ENCODE assay signal across 29 cellular contexts in the genomic region with DNA sequence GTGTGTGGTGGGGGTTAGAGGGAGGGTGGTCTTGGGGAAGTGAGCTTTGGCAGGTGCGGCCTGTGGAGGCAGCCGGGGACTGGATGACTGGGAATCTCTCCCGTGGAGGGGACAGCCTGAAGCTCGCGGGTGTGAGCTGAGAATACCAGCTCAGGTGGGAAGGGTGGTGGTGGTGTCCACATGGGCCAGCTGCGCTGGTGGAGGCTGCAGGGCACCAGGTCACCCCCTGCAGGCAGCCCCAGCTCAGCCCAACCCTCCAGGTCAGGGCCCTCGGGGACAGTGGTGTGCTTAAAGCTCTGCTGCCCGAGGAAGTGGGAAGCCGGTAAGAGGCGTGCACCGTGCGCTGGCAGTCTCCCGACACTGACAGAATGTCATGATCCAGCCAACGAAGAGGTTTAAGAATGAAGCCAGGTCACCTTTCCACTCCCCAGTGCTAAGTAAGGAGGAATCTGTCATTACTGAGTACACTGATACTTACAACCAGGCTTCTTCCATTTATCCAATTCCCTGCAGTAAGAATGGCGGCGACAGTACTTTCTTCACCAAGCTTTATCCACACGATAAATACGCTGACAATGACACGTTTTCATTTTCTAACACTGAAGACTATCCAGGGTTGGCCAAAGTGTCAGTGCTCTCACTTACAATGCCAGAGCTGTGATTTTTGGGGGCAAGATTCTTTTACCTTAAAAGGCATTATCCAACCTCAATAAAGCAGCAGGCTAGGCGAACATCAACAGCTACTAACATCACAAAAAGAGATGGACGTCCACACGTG. TPM values are rescaled to one million over a fixed set of nuclear protein-coding genes. Genes with fewer than 3 reads are reported as not detected.
DNase-seq lines count a peak whose midpoint lies in the region; ATAC-seq, FAIRE-seq and TF ChIP-seq lines count a peak whose summit lies in the region.
"Had no signal": no experiment of that assay in that cellular context is flagged by ENCODE, and none has a peak within 500 bp of the region (broad histone marks: within the 10 kb centered on the region; RNA-seq: fewer than 3 reads in every experiment).

No MANE protein-coding gene starts in this region.

- DNase-seq in IMR-90 (no peak), kidney (peak; percentile 48), neural progenitor cell (ENCODE audit: low spot score) (no peak), GM19238 (ENCODE audit: insufficient read length, low spot score) (no peak), cortex of kidney (lab: John Stamatoyannopoulos, UW) (no peak), NCI-H524 treated with DMSO at 0.1 percent for 48 hours (lab: John Stamatoyannopoulos, UW) (no peak)
- DNase-seq: AML-193; C1 segment of cervical spinal cord; CD4-positive, alpha-beta memory T cell; COR-L47; DMS 273 treated with DMSO at 0.1 percent for 48 hours; DMS79; EL; GDM1; KG1; MG63; NCI-H1694 treated with DMSO at 0.1 percent for 48 hours; NCI-H2081; NCI-H2227 treated with DMSO at 0.1 percent for 48 hours; NCI-H69; SHP77 had no signal

- in situ Hi-C loops in IMR-90 (cut with MboI; ENCODE audit: low sequenced_read_pairs), result loop anchor here (25.0 kb wide), 1 partner anchor 435 kb away; no protein-coding TSS in a partner anchor

- no peak overlapping the region for H2AK9ac ChIP-seq in IMR-90 (replicated peaks; ENCODE audit: low read depth, low read length, poor library complexity)

- no peak overlapping the region for H3K23ac ChIP-seq in IMR-90 (ENCODE audit: low read depth, low read length)

- H2BK120ac ChIP-seq in IMR-90 (ENCODE audit: low read depth, low read length), result no peak overlapping the region

- H3K4me2 ChIP-seq in BLaER1, result peak overlapping the region; percentile 36
- H3K4me2 ChIP-seq in IMR-90 (ENCODE audit: low read depth, low read length), result no peak overlapping the region
- no peak overlapping the region for H3K4me2 ChIP-seq in neural progenitor cell

- TF ChIP-seq POLR2A in IMR-90 (IDR thresholded peaks at IDR 0.05; ENCODE audit: low read depth, low read length), result no peak

- 67% methylated on average over 6 of the region's 22 CpGs; no CpG with 5 or more reads in 1 of the 2 experiments for WGBS in IMR-90 (ENCODE audit: extremely low coverage in 2 of 2, insufficient read length in 1 of 2), 2 experiments

- H4K20me1 ChIP-seq in BLaER1, result 0 out of 2 replicates have a peak, but pooled peaks cover 7% of the 10 kb centered on the region
- peaks cover 5% of the 10 kb centered on the region; the same call in 1 of the 2 replicates for H4K20me1 ChIP-seq in IMR-90 (ENCODE audit: insufficient read depth, low read length)
- H4K20me1 ChIP-seq in neural progenitor cell (ENCODE audit: low read depth), result peaks cover 4% of the 10 kb centered on the region

- no peaks in the 10 kb centered on the region for H3K9me3 Mint-ChIP-seq in neural progenitor cell
- H3K9me3 Mint-ChIP-seq: CD4-positive, alpha-beta memory T cell had no signal

- FAIRE-seq in kidney (lab: Jason Lieb, UNC), result no peak
- FAIRE-seq: A204.1, GM12878, H54 had no signal

- H3K4me3 Mint-ChIP-seq in neural progenitor cell, result no peak overlapping the region
- H3K4me3 Mint-ChIP-seq: CD4-positive, alpha-beta memory T cell had no signal

- no peak overlapping the region for H2BK15ac ChIP-seq in IMR-90 (ENCODE audit: low read depth, low read length)

- H3K27ac ChIP-seq in BLaER1, result 0 out of 2 replicates have a peak overlapping the region, but pooled peaks have one; percentile 35
- no peak overlapping the region for H3K27ac ChIP-seq in IMR-90 (ENCODE audit: insufficient read depth, low read length)
- no peak overlapping the region for H3K27ac ChIP-seq in kidney (ENCODE audit: low read depth in 2 of 2, low read length in 2 of 2)
- no peak overlapping the region for H3K27ac ChIP-seq in neural progenitor cell
- H3K27ac ChIP-seq: RWPE1, SK-N-MC had no signal

- no peak overlapping the region for H4K8ac ChIP-seq in IMR-90 (ENCODE audit: low read depth in 2 of 2, low read length in 2 of 2)

- H2BK5ac ChIP-seq in IMR-90 (ENCODE audit: low read depth, low read length, poor library complexity, severe bottlenecking), result no peak overlapping the region

- POLR2A ChIA-PET in IMR-90 (lab: Charles Lee; ENCODE audit: unreplicated experiment), result no interaction called here

- no peak overlapping the region for H4K91ac ChIP-seq in IMR-90 (ENCODE audit: insufficient read depth, low read depth, low read length)

- no peaks in the 10 kb centered on the region for H3F3A ChIP-seq in neural progenitor cell (ENCODE audit: low read depth)

- H3K9ac ChIP-seq in BLaER1 (no peak overlapping the region), IMR-90 (ENCODE audit: low read depth, low read length) (no peak overlapping the region), kidney (ENCODE audit: low read length in 2 of 2) (no peak overlapping the region), neural progenitor cell (no peak overlapping the region)

- H3K27ac Mint-ChIP-seq in neural progenitor cell, result peak overlapping the region; percentile 66
- H3K27ac Mint-ChIP-seq: CD4-positive, alpha-beta memory T cell had no signal

- CTCF ChIA-PET in IMR-90 (lab: Yijun Ruan, JAX), result no interaction called here

- peak overlapping the region; percentile 71 for H2AFZ ChIP-seq in IMR-90 (replicated peaks; ENCODE audit: low read length, poor library complexity)
- no peak overlapping the region for H2AFZ ChIP-seq in neural progenitor cell (replicated peaks)

- BruUV-seq in IMR-90 (replicated peaks; lab: Mats Ljungman, UMichigan), result no TSS peak

- peaks cover 31% of the 10 kb centered on the region for H3K4me1 ChIP-seq in BLaER1
- no peaks in the 10 kb centered on the region; the same call in 1 of the 2 replicates for H3K4me1 ChIP-seq in IMR-90 (ENCODE audit: control insufficient read depth, insufficient read depth, low read length)
- H3K4me1 ChIP-seq in kidney (ENCODE audit: control insufficient read depth in 1 of 2, insufficient read depth in 1 of 2, low read depth in 1 of 2, low read length in 2 of 2), result no peaks in the 10 kb centered on the region
- peaks cover 6% of the 10 kb centered on the region for H3K4me1 ChIP-seq in neural progenitor cell

- dilution Hi-C loops in IMR-90 (cut with HindIII; ENCODE audit: low sequenced_read_pairs, unreplicated experiment), result no loop called here

- H3K4me3 ChIP-seq in BLaER1 (no peak overlapping the region), IMR-90 (ENCODE audit: insufficient read depth, low read depth, low read length) (no peak overlapping the region), kidney (ENCODE audit: low read length in 2 of 2) (no peak overlapping the region), neural progenitor cell (no peak overlapping the region)
- H3K4me3 ChIP-seq: GM12878, MG63, SK-N-MC had no signal

- no peak overlapping the region for H4K5ac ChIP-seq in IMR-90 (ENCODE audit: low read depth, low read length)

- peaks cover 38% of the 10 kb centered on the region; the same call in 1 of the 2 replicates for H3K36me3 ChIP-seq in BLaER1
- peaks cover 7% of the 10 kb centered on the region; the same call in 1 of the 2 replicates for H3K36me3 ChIP-seq in IMR-90 (ENCODE audit: control insufficient read depth, insufficient read depth, low read length)
- H3K36me3 ChIP-seq in kidney (ENCODE audit: control insufficient read depth in 1 of 2, insufficient read depth in 2 of 2, low read length in 2 of 2), result peaks cover 2 to 7% of the 10 kb centered on the region in 2 donors
- no peaks in the 10 kb centered on the region for H3K36me3 ChIP-seq in neural progenitor cell
- H3K36me3 ChIP-seq: MG63 had no signal

- no peak overlapping the region for H3K14ac ChIP-seq in IMR-90 (replicated peaks; ENCODE audit: low read depth, low read length)

- H3K27me3 ChIP-seq in BLaER1 (no peaks in the 10 kb centered on the region), IMR-90 (ENCODE audit: control insufficient read depth, insufficient read depth, low read length) (no peaks in the 10 kb centered on the region), neural progenitor cell (no peaks in the 10 kb centered on the region)
- H3K27me3 ChIP-seq: MG63 had no signal

- TF ChIP-seq CTCF in IMR-90 (conservative IDR thresholded peaks at IDR 0.05; ENCODE audit: low read depth, low read length) (no peak), kidney (IDR thresholded peaks at IDR 0.05; ENCODE audit: borderline replicate concordance, extremely low read depth, insufficient read depth) (no peak), neural progenitor cell (IDR thresholded peaks at IDR 0.05) (no peak)

- H3K9me3 ChIP-seq in BLaER1 (no peaks in the 10 kb centered on the region), IMR-90 (ENCODE audit: control insufficient read depth, insufficient read depth, low read length) (no peaks in the 10 kb centered on the region), kidney (ENCODE audit: control insufficient read depth in 1 of 2, low read length in 2 of 2) (no peaks in the 10 kb centered on the region), neural progenitor cell (ENCODE audit: low read depth) (no peaks in the 10 kb centered on the region)
- H3K9me3 ChIP-seq: MG63 had no signal

- no peak for TF ChIP-seq RAD21 in IMR-90 (IDR thresholded peaks at IDR 0.05; ENCODE audit: low read length)

- H3K18ac ChIP-seq in IMR-90 (ENCODE audit: low read depth, low read length), result no peak overlapping the region

- H3K79me2 ChIP-seq in neural progenitor cell (ENCODE audit: low read depth), result no peaks in the 10 kb centered on the region

- H3K9me1 ChIP-seq in IMR-90 (ENCODE audit: insufficient read depth, low read length), result peaks cover 3% of the 10 kb centered on the region; the same call in 1 of the 2 replicates

- peaks cover 4 to 21% of the 10 kb centered on the region in 2 experiments; a peak in 3 of 4 replicates for H3K79me1 ChIP-seq in IMR-90 (ENCODE audit: low read depth in 1 of 2, low read length in 2 of 2)

- intact Hi-C loops in IMR-90 (cut with micrococcal nuclease) (no loop called here), kidney (cut with DNase I) (no loop called here)

- no peak for ATAC-seq in IMR-90 (ENCODE audit: low read depth)
- ATAC-seq in HG03469 (IDR thresholded peaks at IDR 0.05; ENCODE audit: unreplicated experiment), result no peak
- ATAC-seq: GM12878, Panc1 had no signal

- peaks cover 5% of the 10 kb centered on the region for H3K36me3 Mint-ChIP-seq in neural progenitor cell

- no peak overlapping the region for H3K4ac ChIP-seq in IMR-90 (ENCODE audit: low read depth, low read length)

- H3K4me1 Mint-ChIP-seq in neural progenitor cell, result peaks cover 8% of the 10 kb centered on the region
- H3K4me1 Mint-ChIP-seq: CD4-positive, alpha-beta memory T cell had no signal

- no peak overlapping the region for H3K56ac ChIP-seq in IMR-90 (ENCODE audit: extremely low read depth, insufficient read depth, low read length)

- H2BK20ac ChIP-seq in IMR-90 (ENCODE audit: low read depth, low read length), result no peak overlapping the region

- no peak overlapping the region for H2AK5ac ChIP-seq in IMR-90 (ENCODE audit: low read depth, low read length)

- H3K27me3 Mint-ChIP-seq in neural progenitor cell (ENCODE audit: insufficient read depth, low read depth), result peaks cover 4% of the 10 kb centered on the region
- H3K27me3 Mint-ChIP-seq: CD4-positive, alpha-beta memory T cell had no signal

RNA-seq across cellular contexts. Expression of a gene that starts 20.4 kb away (rescaled TPM):
- total RNA-seq in IMR-90 (2012; rRNA removed), result 24.7 and 30.6 TPM in 2 replicates
- polyA plus RNA-seq in IMR-90 (2012; rRNA removed), result 68.3 and 91.3 TPM in 2 replicates
- polyA plus RNA-seq in IMR-90 (2012; cell fraction: cytosol; rRNA removed), result 81.9 and 90.8 TPM in 2 replicates
- polyA plus RNA-seq in IMR-90 (2012; cell fraction: nucleus; rRNA removed; ENCODE audit: low replicate concordance), result 23.2 and 48.0 TPM in 2 replicates
- total RNA-seq in kidney, result 192 TPM
- 240 TPM for polyA plus RNA-seq in kidney (ENCODE audit: insufficient read depth, low read depth, low replicate concordance)
- total RNA-seq in neural progenitor cell (ENCODE audit: low replicate concordance), result 22.2 and 26.4 TPM in 2 replicates

RNA-seq across cellular contexts. Expression of a gene that starts 49.9 kb away (rescaled TPM):
- 6.9 and 14.7 TPM in 2 replicates for total RNA-seq in IMR-90 (2012; rRNA removed)
- polyA plus RNA-seq in IMR-90 (2012; rRNA removed), result 10.6 and 11.5 TPM in 2 replicates
- 6.5 and 9.9 TPM in 2 replicates for polyA plus RNA-seq in IMR-90 (2012; cell fraction: cytosol; rRNA removed)
- polyA plus RNA-seq in IMR-90 (2012; cell fraction: nucleus; rRNA removed; ENCODE audit: low replicate concordance), result 18.6 and 48.0 TPM in 2 replicates
- total RNA-seq in kidney, result 39.5 TPM
- 5.1 TPM for polyA plus RNA-seq in kidney (ENCODE audit: insufficient read depth, low read depth, low replicate concordance)
- 10.8 and 27.8 TPM in 2 replicates for total RNA-seq in neural progenitor cell (ENCODE audit: low replicate concordance)
